Comparison of ENCODE assay signal across 6 cellular contexts in the genomic region with DNA sequence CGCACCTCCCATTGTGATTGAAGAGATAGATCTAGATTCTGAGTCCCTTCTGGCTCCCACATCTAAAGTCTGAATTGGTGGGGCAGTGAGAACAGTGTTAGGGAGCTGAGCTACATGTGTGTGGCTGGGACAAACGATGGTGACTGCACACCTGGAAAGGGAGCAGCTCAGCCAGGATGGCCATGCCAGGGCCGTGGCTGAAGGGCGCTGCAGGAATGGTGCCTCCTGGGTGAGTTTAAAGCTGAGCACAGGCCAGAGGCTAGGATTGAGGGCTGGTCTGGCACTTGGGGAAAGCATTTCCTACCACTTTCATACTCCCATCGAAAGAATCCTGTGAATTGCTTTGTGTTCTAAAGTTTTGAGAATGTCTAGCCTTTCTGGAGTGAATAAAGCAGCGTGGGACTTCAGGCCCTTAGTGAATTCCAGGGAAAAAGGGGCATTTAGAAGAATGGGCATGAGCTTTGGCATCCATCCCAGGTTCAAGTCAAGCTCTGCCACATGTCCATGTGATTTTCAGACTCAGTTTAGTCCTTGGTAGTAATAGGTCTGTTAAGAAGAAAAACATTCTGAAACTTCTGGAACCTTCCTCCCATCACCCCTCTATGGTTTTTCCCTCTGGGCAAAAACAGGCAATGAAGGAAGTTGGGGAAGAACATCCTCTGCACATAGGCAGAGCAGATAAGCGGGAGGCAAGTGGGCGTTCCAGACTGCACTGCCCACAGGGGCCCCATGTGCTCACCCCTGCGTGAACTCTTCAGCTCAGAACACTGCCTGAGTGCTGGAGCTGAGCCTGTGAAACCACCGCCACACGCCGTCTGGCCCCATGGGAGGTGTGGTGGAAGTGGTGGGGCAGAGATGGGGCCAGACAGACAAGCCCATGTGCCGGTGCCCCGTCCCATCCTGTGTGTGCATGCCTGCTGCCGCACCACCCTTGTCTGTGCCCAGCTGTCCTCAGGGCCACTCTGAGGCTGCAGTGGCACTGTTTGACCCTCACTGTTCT.
A peak's percentile ranks its signal among the peaks of the same experiment; 100 is the strongest.
DNase-seq lines count a peak whose midpoint lies in the region; ATAC-seq lines count a peak whose summit lies in the region.

No MANE protein-coding gene starts in this region.

- ATAC-seq in GM18499 (IDR thresholded peaks at IDR 0.05; ENCODE audit: insufficient read depth, unreplicated experiment), result peak; percentile 90
- peak; percentile 74 for ATAC-seq in HG02870 (IDR thresholded peaks at IDR 0.05; ENCODE audit: unreplicated experiment)

- DNase-seq in caudate nucleus (lab: John Stamatoyannopoulos, UW), result peak in 6 of 61 donors; percentile 10 to 46 (median 22)
- DNase-seq in DMS79 treated with DMSO at 0.1 percent for 48 hours (lab: John Stamatoyannopoulos, UW), result no peak
- no peak for DNase-seq in activated CD8-positive, alpha-beta memory T cell treated with anti-CD3 and anti-CD28 coated beads, Interleukin-2, amount 50 U/mL, for 48 hours
- DNase-seq in effector CD8-positive, alpha-beta T cell (lab: John Stamatoyannopoulos, UW), result no peak

- H3K27ac ChIP-seq in caudate nucleus (ENCODE audit: low read depth, low read length), result peak overlapping the region; percentile 77
